15 cellular contexts compared by ENCODE assay signal in genomic region chr17:29214215-29215146, GRCh38. TPM values are rescaled to one million over a fixed set of nuclear protein-coding genes. Genes with fewer than 3 reads are reported as not detected.
"Had no signal": no experiment of that assay in that cellular context is flagged by ENCODE, and none has a peak within 500 bp of the region (broad histone marks: within the 10 kb centered on the region; RNA-seq: fewer than 3 reads in every experiment).

No MANE protein-coding gene starts in this region.

- FAIRE-seq: astrocyte had no signal

- H3K4me1 ChIP-seq: colonic mucosa, psoas muscle had no signal

- H3K4me3 ChIP-seq: colonic mucosa, psoas muscle had no signal

- ATAC-seq: activated CD8-positive, alpha-beta T cell treated with anti-CD3 and anti-CD28 coated beads for 36 hours; natural killer cell treated with Interleukin-12 subunit alpha and Interleukin-12 subunit beta and Interleukin-15 and Interleukin-18, amount 100 ng/mL, for 72 hours; sciatic nerve; T-cell had no signal

- H3K27ac ChIP-seq: colonic mucosa, psoas muscle had no signal

- H3K9me3 ChIP-seq: colonic mucosa, psoas muscle had no signal

- H3K27me3 ChIP-seq: colonic mucosa had no signal

- H3K36me3 ChIP-seq: colonic mucosa had no signal

- DNase-seq: activated CD4-positive, alpha-beta T cell treated with anti-CD3 and anti-CD28 coated beads for 4 hours; activated CD8-positive, alpha-beta memory T cell treated with anti-CD3 and anti-CD28 coated beads, Interleukin-2, amount 50 U/mL, for 48 hours; activated CD8-positive, alpha-beta T cell treated with anti-CD3 and anti-CD28 coated beads for 36 hours; colonic mucosa; effector memory CD4-positive, alpha-beta T cell; hippocampal formation; left cardiac atrium; psoas muscle; stimulated activated naive CD4-positive, alpha-beta T cell had no signal

RNA-seq across cellular contexts. Expression of gene CRYBA1, which starts 32.2 kb away (rescaled TPM):
- total RNA-seq: activated CD8-positive, alpha-beta T cell treated with anti-CD3 and anti-CD28 coated beads for 36 hours; astrocyte; colonic mucosa; epithelial cell of proximal tubule; left cardiac atrium; mucosa of gallbladder; natural killer cell treated with Interleukin-12 subunit alpha and Interleukin-12 subunit beta and Interleukin-15 and Interleukin-18, amount 100 ng/mL, for 72 hours; psoas muscle; sciatic nerve; T-cell had no signal
- polyA plus RNA-seq: psoas muscle had no signal
